ENCODE assay signal across 17 cellular contexts in genomic region chr5:68087866-68088265, GRCh38.
DNase-seq lines count a peak whose midpoint lies in the region; ATAC-seq, FAIRE-seq and TF ChIP-seq lines count a peak whose summit lies in the region.
"Had no signal": no experiment of that assay in that cellular context is flagged by ENCODE, and none has a peak within 500 bp of the region (broad histone marks: within the 10 kb centered on the region; RNA-seq: fewer than 3 reads in every experiment).

No MANE protein-coding gene starts in this region.

- no peaks in the 10 kb centered on the region for H3K27me3 Mint-ChIP-seq in astrocyte (ENCODE audit: low read depth, unreplicated experiment)
- H3K27me3 Mint-ChIP-seq: activated naive CD8-positive, alpha-beta T cell treated with anti-CD3 and anti-CD28 coated beads, Interleukin-2, amount 50 U/mL, for 24 hours; activated T-cell treated with anti-CD3 and anti-CD28 coated beads, Interleukin-2, amount 50 U/mL, for 24 hours; B cell had no signal

- H3K4me1 Mint-ChIP-seq in astrocyte (ENCODE audit: low read depth, unreplicated experiment) = peaks cover 4% of the 10 kb centered on the region
- H3K4me1 Mint-ChIP-seq: activated naive CD8-positive, alpha-beta T cell treated with anti-CD3 and anti-CD28 coated beads, Interleukin-2, amount 50 U/mL, for 24 hours; B cell had no signal

- peak; percentile 56 to 73 (median 64) for ATAC-seq in heart left ventricle
- peak; percentile 31 for ATAC-seq in sciatic nerve
- ATAC-seq in GM18517 (IDR thresholded peaks at IDR 0.05; ENCODE audit: unreplicated experiment) = no peak
- no peak for ATAC-seq in HG03025 (IDR thresholded peaks at IDR 0.05; ENCODE audit: low FRiP score, unreplicated experiment)
- ATAC-seq: activated naive CD8-positive, alpha-beta T cell treated with anti-CD3 and anti-CD28 coated beads, Interleukin-2, amount 50 U/mL, for 24 hours had no signal

- H3F3A ChIP-seq in GM23248 (ENCODE audit: insufficient read depth) = peaks cover 30% of the 10 kb centered on the region

- H4K20me1 ChIP-seq in GM23248 (ENCODE audit: insufficient read depth) (no peaks in the 10 kb centered on the region), astrocyte (ENCODE audit: insufficient read depth, low read length) (no peaks in the 10 kb centered on the region)

- DNase-seq in GM23248 = peak; percentile 32
- DNase-seq in astrocyte (ENCODE audit: low read depth) = peak; percentile 36
- DNase-seq in heart left ventricle = no peak
- no peak for DNase-seq in sciatic nerve (ENCODE audit: low spot score)
- no peak for DNase-seq in GM13976 (ENCODE audit: low spot score)
- DNase-seq: activated CD4-positive, alpha-beta T cell treated with anti-CD3 and anti-CD28 coated beads, Interleukin-2, amount 50 U/mL, for 48 hours; activated naive CD8-positive, alpha-beta T cell treated with anti-CD3 and anti-CD28 coated beads, Interleukin-2, amount 50 U/mL, for 24 hours; activated T-cell treated with anti-CD3 and anti-CD28 coated beads, Interleukin-2, amount 50 U/mL, for 24 hours; Kasumi-1; NCI-H1694 treated with DMSO at 0.1 percent for 48 hours; NCI-H524 treated with DMSO at 0.1 percent for 48 hours; PC-9 had no signal

- intact Hi-C loops in heart left ventricle (cut with DNase I) (no loop called here), sciatic nerve (cut with DNase I) (loop anchor here (5.0 kb wide), 1 partner anchor 396 kb away; no protein-coding TSS in a partner anchor)

- TF ChIP-seq POLR2A in heart left ventricle (IDR thresholded peaks at IDR 0.05) = no peak

- 9 to 13% methylated on average over 3 of the region's 3 CpGs for WGBS in GM23248 (ENCODE audit: low coverage in 1 of 2, low lambda C conversion rate in 2 of 2, missing lambda C conversion rate in 2 of 2), 2 experiments
- WGBS in heart left ventricle, 4 donors = 33 to 38% (median 35%) methylated on average over 3 of the region's 3 CpGs

- in situ Hi-C loops in GM23248 (cut with MboI) (no loop called here), GM13976 (cut with MboI; ENCODE audit: low sequenced_read_pairs, unreplicated experiment) (no loop called here)

- no peak overlapping the region for H3K27ac Mint-ChIP-seq in astrocyte (ENCODE audit: unreplicated experiment)
- H3K27ac Mint-ChIP-seq: activated naive CD8-positive, alpha-beta T cell treated with anti-CD3 and anti-CD28 coated beads, Interleukin-2, amount 50 U/mL, for 24 hours; activated T-cell treated with anti-CD3 and anti-CD28 coated beads, Interleukin-2, amount 50 U/mL, for 24 hours; B cell had no signal

- H3K4me2 ChIP-seq in GM23248 (ENCODE audit: unreplicated experiment) (peak overlapping the region; percentile 83), astrocyte (ENCODE audit: low read length) (peak overlapping the region; percentile 58)
- H3K4me2 ChIP-seq: PC-9 had no signal

- TF ChIP-seq CTCF in astrocyte (IDR thresholded peaks at IDR 0.05; ENCODE audit: insufficient read depth, low read depth, low read length) = no peak
- TF ChIP-seq CTCF in heart left ventricle (IDR thresholded peaks at IDR 0.05) = no peak
- TF ChIP-seq CTCF in GM13976 (IDR thresholded peaks at IDR 0.05; ENCODE audit: borderline replicate concordance, control extremely low read depth, extremely low read depth, insufficient read depth, missing control alignments) = no peak

- H3K27me3 ChIP-seq in GM23248 (replicated peaks; ENCODE audit: insufficient read depth) = no peaks in the 10 kb centered on the region
- no peaks in the 10 kb centered on the region for H3K27me3 ChIP-seq in astrocyte (ENCODE audit: insufficient read depth, low read length)
- H3K27me3 ChIP-seq in heart left ventricle = no peaks in the 10 kb centered on the region

- H3K36me3 Mint-ChIP-seq in astrocyte (ENCODE audit: low read depth, unreplicated experiment) = no peaks in the 10 kb centered on the region

- H3K4me1 ChIP-seq in GM23248 (ENCODE audit: insufficient read depth) (peaks cover 38% of the 10 kb centered on the region), astrocyte (ENCODE audit: insufficient read depth, low read length) (peaks cover 12% of the 10 kb centered on the region), heart left ventricle (peaks cover 0 to 29% (median 15%) of the 10 kb centered on the region in 12 donors)

- H3K9me2 ChIP-seq in GM23248 (ENCODE audit: insufficient read depth) = no peaks in the 10 kb centered on the region

- H3K9me3 Mint-ChIP-seq in astrocyte (ENCODE audit: unreplicated experiment) = peaks cover 2% of the 10 kb centered on the region
- H3K9me3 Mint-ChIP-seq: activated T-cell treated with anti-CD3 and anti-CD28 coated beads, Interleukin-2, amount 50 U/mL, for 24 hours had no signal

- H3K79me2 ChIP-seq in GM23248 (ENCODE audit: insufficient read depth) (no peaks in the 10 kb centered on the region), astrocyte (ENCODE audit: insufficient read depth, low read length) (no peaks in the 10 kb centered on the region)

- H3K9me3 ChIP-seq in GM23248 (ENCODE audit: low read depth) = no peaks in the 10 kb centered on the region
- peaks cover 6% of the 10 kb centered on the region for H3K9me3 ChIP-seq in astrocyte (ENCODE audit: insufficient read depth, low read depth, low read length)
- peaks cover 0 to 16% (median 0%) of the 10 kb centered on the region in 12 donors for H3K9me3 ChIP-seq in heart left ventricle

- H3K4me3 ChIP-seq in GM23248 (peak overlapping the region; percentile 46; the same call in 1 of the 2 replicates), astrocyte (ENCODE audit: insufficient read depth, low read depth, low read length) (peak overlapping the region; percentile 7), heart left ventricle (no peak overlapping the region)
- H3K4me3 ChIP-seq: PC-9 had no signal

- H3K36me3 ChIP-seq in GM23248 (ENCODE audit: low read depth) (no peaks in the 10 kb centered on the region), astrocyte (ENCODE audit: insufficient read depth, low read length) (no peaks in the 10 kb centered on the region), heart left ventricle (no peaks in the 10 kb centered on the region)

- no peak overlapping the region for H3K9ac ChIP-seq in GM23248
- no peak overlapping the region for H3K9ac ChIP-seq in astrocyte (ENCODE audit: low read length)

- H3K27ac ChIP-seq in GM23248 (peak overlapping the region; percentile 53), astrocyte (ENCODE audit: low read depth, low read length) (no peak overlapping the region), heart left ventricle (peak overlapping the region in 2 of 12 donors; percentile 15 to 74)
- H3K27ac ChIP-seq: PC-9 had no signal

- no peak overlapping the region for H3K4me3 Mint-ChIP-seq in astrocyte (ENCODE audit: unreplicated experiment)
- H3K4me3 Mint-ChIP-seq: activated naive CD8-positive, alpha-beta T cell treated with anti-CD3 and anti-CD28 coated beads, Interleukin-2, amount 50 U/mL, for 24 hours; activated T-cell treated with anti-CD3 and anti-CD28 coated beads, Interleukin-2, amount 50 U/mL, for 24 hours; B cell had no signal

- H2AFZ ChIP-seq in GM23248 (no peak overlapping the region), astrocyte (ENCODE audit: low read depth, low read length) (peak overlapping the region; percentile 7)
- H2AFZ ChIP-seq: PC-9 had no signal

- no peak for FAIRE-seq in astrocyte (lab: Jason Lieb, UNC)
- FAIRE-seq: colon, endothelial cell of umbilical vein had no signal

Comparison
In these comparisons a context has a peak if more than half of its experiments do, and no peak if none do; other contexts are left out.
1. DNase-seq: peak in GM23248 (single experiment) and astrocyte (single experiment); none in heart left ventricle (0 of 5), sciatic nerve (single experiment) and GM13976 (single experiment).
2. H3K4me3 ChIP-seq: peak in GM23248 (single experiment) and astrocyte (single experiment); none in heart left ventricle (0 of 12).
3. ATAC-seq: peak in heart left ventricle (4 of 4) and sciatic nerve (single experiment); none in GM18517 (single experiment) and HG03025 (single experiment).